33 cellular contexts compared by ENCODE assay signal in genomic region chr7:7736671-7737070, GRCh38. TPM values are rescaled to one million over a fixed set of nuclear protein-coding genes. Genes with fewer than 3 reads are reported as not detected.
DNase-seq lines count a peak whose midpoint lies in the region; ATAC-seq, FAIRE-seq and TF ChIP-seq lines count a peak whose summit lies in the region.
"Had no signal": no experiment of that assay in that cellular context is flagged by ENCODE, and none has a peak within 500 bp of the region (broad histone marks: within the 10 kb centered on the region; RNA-seq: fewer than 3 reads in every experiment).

No MANE protein-coding gene starts in this region.

- WGBS in ectodermal cell, 2 experiments = 35 to 69% methylated on average over 1 to 2 of the region's 2 CpGs
- WGBS in neuronal stem cell (ENCODE audit: extremely low coverage in 2 of 2, insufficient read length in 2 of 2, insufficient replicate concordance in 1 of 2), 2 donors = no CpG with 5 or more reads among the region's 2 CpGs

- no peak overlapping the region for H2AFZ ChIP-seq in neuronal stem cell (ENCODE audit: low read length)

- H2BK12ac ChIP-seq in neuronal stem cell (ENCODE audit: low read length) = no peak overlapping the region

- H3K14ac ChIP-seq in neuronal stem cell (ENCODE audit: low read length) = no peak overlapping the region

- H3K18ac ChIP-seq in neuronal stem cell (ENCODE audit: low read length) = no peak overlapping the region

- H3K4ac ChIP-seq in neuronal stem cell (ENCODE audit: low read length) = no peak overlapping the region

- no peaks in the 10 kb centered on the region for H3K79me1 ChIP-seq in neuronal stem cell (ENCODE audit: low read depth, low read length)

- no peak overlapping the region for H2BK15ac ChIP-seq in neuronal stem cell (ENCODE audit: low read length)

- no peak for FAIRE-seq in kidney (lab: Jason Lieb, UNC)
- FAIRE-seq: A204.1, bronchial epithelial cell, colon, D721Med, frontal cortex, HepG2 had no signal

- H3K4me3 ChIP-seq in ectodermal cell (ENCODE audit: insufficient read depth, low read depth, low read length) (no peak overlapping the region), neuronal stem cell (ENCODE audit: low read length in 2 of 2) (no peak overlapping the region), kidney (ENCODE audit: low read length in 2 of 2) (no peak overlapping the region)
- H3K4me3 ChIP-seq: esophagus squamous epithelium, left ventricle myocardium inferior, transverse colon had no signal

- no peak overlapping the region for H4K8ac ChIP-seq in neuronal stem cell (ENCODE audit: low read depth, low read length)

- DNase-seq in NCI-H510A treated with DMSO at 0.1 percent for 48 hours (lab: John Stamatoyannopoulos, UW) (peak; percentile 5), NCI-H510A (lab: John Stamatoyannopoulos, UW) (no peak), NCI-H2171 (lab: John Stamatoyannopoulos, UW) (peak; percentile 62), neuronal stem cell (ENCODE audit: low spot score) (peak; percentile 37), kidney (no peak), NK-92 (lab: John Stamatoyannopoulos, UW; ENCODE audit: unreplicated experiment) (no peak)
- DNase-seq: activated CD4-positive, CD25-positive, alpha-beta regulatory T cell treated with anti-CD3 and anti-CD28 coated beads, Interleukin-2, amount 50 U/mL, for 72 hours; activated CD8-positive, alpha-beta T cell treated with anti-CD3 and anti-CD28 coated beads, Interleukin-2, amount 10 ng/mL, durations not matched to agents 7 days and 5 days; activated T-cell treated with anti-CD3 and anti-CD28 coated beads for 4 hours; AML-193; anterior cingulate cortex; CD4-positive, alpha-beta T cell; EL; esophagus squamous epithelium; GOT3; hippocampal formation; Kasumi-1; left ventricle myocardium inferior; naive thymus-derived CD8-positive, alpha-beta T cell; NCI-H1930; NCI-H226; RPMI8226; stimulated activated CD4-positive, alpha-beta T cell treated with anti-CD3 and anti-CD28 coated beads, Interleukin-2, amount 100 ng/mL, for 24 hours; transverse colon had no signal

- H2BK120ac ChIP-seq in neuronal stem cell (ENCODE audit: low read depth, low read length) = no peak overlapping the region

- H2BK5ac ChIP-seq in neuronal stem cell (ENCODE audit: low read length) = no peak overlapping the region

- TF ChIP-seq CTCF in kidney (IDR thresholded peaks at IDR 0.05; ENCODE audit: borderline replicate concordance, extremely low read depth, insufficient read depth) = no peak

- no peaks in the 10 kb centered on the region for H3K27me3 ChIP-seq in ectodermal cell (ENCODE audit: control insufficient read depth, insufficient read depth, low read length, poor library complexity, severe bottlenecking)
- no peaks in the 10 kb centered on the region for H3K27me3 ChIP-seq in neuronal stem cell (ENCODE audit: control insufficient read depth in 3 of 3, insufficient read depth in 3 of 3, low read depth in 1 of 3, low read length in 3 of 3)
- H3K27me3 ChIP-seq: esophagus squamous epithelium, transverse colon had no signal

- H3K27ac ChIP-seq in ectodermal cell (ENCODE audit: insufficient read depth, low read depth, low read length, poor library complexity, severe bottlenecking) = peak overlapping the region; percentile 6
- H3K27ac ChIP-seq in neuronal stem cell (replicated peaks; ENCODE audit: low read length) = peak overlapping the region; percentile 66
- no peak overlapping the region for H3K27ac ChIP-seq in kidney (ENCODE audit: low read depth in 2 of 2, low read length in 2 of 2)
- H3K27ac ChIP-seq: esophagus squamous epithelium, left ventricle myocardium inferior, transverse colon had no signal

- ATAC-seq in HG03469 (IDR thresholded peaks at IDR 0.05; ENCODE audit: unreplicated experiment) = no peak
- ATAC-seq: activated CD8-positive, alpha-beta T cell treated with anti-CD3 and anti-CD28 coated beads, Interleukin-2, amount 10 ng/mL, durations not matched to agents 7 days and 5 days; activated naive CD4-positive, alpha-beta T cell treated with anti-CD3 and anti-CD28 coated beads, Interleukin-2, amount 50 U/mL, for 72 hours; HepG2; naive thymus-derived CD8-positive, alpha-beta T cell had no signal

- no peak overlapping the region for H4K91ac ChIP-seq in neuronal stem cell (ENCODE audit: low read depth, low read length, poor library complexity)

- H2AK5ac ChIP-seq in neuronal stem cell (ENCODE audit: low read depth, low read length) = no peak overlapping the region

- H3K23ac ChIP-seq in neuronal stem cell (ENCODE audit: low read depth, low read length, poor library complexity) = no peak overlapping the region

- no peak overlapping the region for H3K9ac ChIP-seq in neuronal stem cell (ENCODE audit: low read depth, low read length, poor library complexity)
- H3K9ac ChIP-seq in kidney (ENCODE audit: low read length in 2 of 2) = no peak overlapping the region

- H3K36me3 ChIP-seq in ectodermal cell (ENCODE audit: control insufficient read depth, insufficient read depth, low read length) (no peaks in the 10 kb centered on the region), neuronal stem cell (replicated peaks in 1 of 2; ENCODE audit: control insufficient read depth in 2 of 2, insufficient read depth in 2 of 2, low read length in 2 of 2) (no peaks in the 10 kb centered on the region), kidney (ENCODE audit: control insufficient read depth in 1 of 2, insufficient read depth in 2 of 2, low read length in 2 of 2) (no peaks in the 10 kb centered on the region)
- H3K36me3 ChIP-seq: esophagus squamous epithelium, left ventricle myocardium inferior, transverse colon had no signal

- H3K9me3 ChIP-seq in ectodermal cell (ENCODE audit: control insufficient read depth, low read length) = no peaks in the 10 kb centered on the region
- H3K9me3 ChIP-seq in neuronal stem cell (replicated peaks in 1 of 2; ENCODE audit: control insufficient read depth in 2 of 2, insufficient read depth in 1 of 2, low read depth in 1 of 2, low read length in 2 of 2) = no peaks in the 10 kb centered on the region
- no peaks in the 10 kb centered on the region for H3K9me3 ChIP-seq in kidney (ENCODE audit: control insufficient read depth in 1 of 2, low read length in 2 of 2)
- H3K9me3 ChIP-seq: esophagus squamous epithelium, left ventricle myocardium inferior, transverse colon had no signal

- no peak overlapping the region for H3K4me2 ChIP-seq in neuronal stem cell (ENCODE audit: insufficient read depth, low read length, poor library complexity, severe bottlenecking)

- peaks cover 20% of the 10 kb centered on the region for H3K4me1 ChIP-seq in ectodermal cell (ENCODE audit: control insufficient read depth, insufficient read depth, low read length)
- H3K4me1 ChIP-seq in neuronal stem cell (ENCODE audit: control insufficient read depth in 2 of 2, insufficient read depth in 1 of 2, low read depth in 1 of 2, low read length in 2 of 2) = peaks cover 10 to 31% of the 10 kb centered on the region in 2 donors
- H3K4me1 ChIP-seq in kidney (ENCODE audit: control insufficient read depth in 1 of 2, insufficient read depth in 1 of 2, low read depth in 1 of 2, low read length in 2 of 2) = no peaks in the 10 kb centered on the region
- H3K4me1 ChIP-seq: esophagus squamous epithelium had no signal

- intact Hi-C loops in kidney (cut with DNase I) = no loop called here

RNA-seq across cellular contexts. Expression of gene RPA3, which starts 18.3 kb away (rescaled TPM):
- polyA plus RNA-seq in ectodermal cell (2013, experiment 1 of 4) = 80.7 TPM
- 97.9 TPM for polyA plus RNA-seq in ectodermal cell (2013, experiment 2 of 4)
- 83.8 TPM for polyA plus RNA-seq in ectodermal cell (2013, experiment 3 of 4)
- 85.5 TPM for polyA plus RNA-seq in ectodermal cell (2013, experiment 4 of 4)
- 95.3 TPM for polyA plus RNA-seq in neuronal stem cell (2013, experiment 1 of 2)
- polyA plus RNA-seq in neuronal stem cell (2013, experiment 2 of 2) = 101 TPM
- 33.7 TPM for total RNA-seq in kidney
- polyA plus RNA-seq in kidney (ENCODE audit: insufficient read depth, low read depth, low replicate concordance) = 59.4 TPM

Comparison
In these comparisons a context has a peak if more than half of its experiments do, and no peak if none do; other contexts are left out.
1. DNase-seq: peak in NCI-H510A treated with DMSO at 0.1 percent for 48 hours (single experiment), NCI-H2171 (single experiment) and neuronal stem cell (single experiment); none in NCI-H510A (single experiment), kidney (single experiment) and NK-92 (single experiment).
2. H3K27ac ChIP-seq: peak in ectodermal cell (single experiment) and neuronal stem cell (single experiment); none in kidney (0 of 2).